ENCODE assay signal across 14 cellular contexts in genomic region chr17:39902027-39902426, GRCh38. TPM values are rescaled to one million over a fixed set of nuclear protein-coding genes. Genes with fewer than 3 reads are reported as not detected.
"Had no signal": no experiment of that assay in that cellular context is flagged by ENCODE, and none has a peak within 500 bp of the region (broad histone marks: within the 10 kb centered on the region; RNA-seq: fewer than 3 reads in every experiment).

No MANE protein-coding gene starts in this region.

RNA-seq across cellular contexts. Expression of gene LRRC3C, which starts 25.5 kb away (rescaled TPM):
- total RNA-seq: activated B cell treated with CpG ODN at 0.5 μM for 24 hours; activated CD4-positive, alpha-beta memory T cell treated with anti-CD3 and anti-CD28 coated beads for 36 hours; activated CD4-positive, alpha-beta memory T cell treated with anti-CD3 and anti-CD28 coated beads, Interleukin-2, amount 10 ng/mL, durations not matched to agents 7 days and 5 days; activated CD4-positive, alpha-beta T cell treated with anti-CD3 and anti-CD28 coated beads for 36 hours; activated CD4-positive, alpha-beta T cell treated with anti-CD3 and anti-CD28 coated beads, Interleukin-2, amount 10 ng/mL, durations not matched to agents 24 days and 14 days; activated CD4-positive, alpha-beta T cell treated with anti-CD3 and anti-CD28 coated beads, Interleukin-2, amount 10 ng/mL, durations not matched to agents 7 days and 5 days; activated CD8-positive, alpha-beta memory T cell treated with anti-CD3 and anti-CD28 coated beads for 36 hours; activated CD8-positive, alpha-beta memory T cell treated with anti-CD3 and anti-CD28 coated beads, Interleukin-2, amount 10 ng/mL, durations not matched to agents 7 days and 5 days; activated CD8-positive, alpha-beta T cell treated with anti-CD3 and anti-CD28 coated beads for 36 hours; activated CD8-positive, alpha-beta T cell treated with anti-CD3 and anti-CD28 coated beads, Interleukin-2, amount 10 ng/mL, durations not matched to agents 7 days and 5 days; T-cell; T-helper 1 cell treated with Interleukin-12 subunit alpha and Interleukin-12 subunit beta and Interleukin-4 antibody, amounts not matched to agents 30 ng/mL and 1 ng/mL, for 36 hours; T-helper 17 cell; T-helper 2 cell treated with Interferon-gamma antibody and Interleukin-4, amounts not matched to agents 100 ng/mL and 5 ng/mL, for 36 hours had no signal

RNA-seq across cellular contexts. Expression of gene ZPBP2, which starts 34.0 kb away (rescaled TPM):
- total RNA-seq: activated CD4-positive, alpha-beta memory T cell treated with anti-CD3 and anti-CD28 coated beads, Interleukin-2, amount 10 ng/mL, durations not matched to agents 7 days and 5 days; activated CD4-positive, alpha-beta T cell treated with anti-CD3 and anti-CD28 coated beads, Interleukin-2, amount 10 ng/mL, durations not matched to agents 24 days and 14 days; activated CD4-positive, alpha-beta T cell treated with anti-CD3 and anti-CD28 coated beads, Interleukin-2, amount 10 ng/mL, durations not matched to agents 7 days and 5 days; activated CD8-positive, alpha-beta T cell treated with anti-CD3 and anti-CD28 coated beads for 36 hours; activated CD8-positive, alpha-beta T cell treated with anti-CD3 and anti-CD28 coated beads, Interleukin-2, amount 10 ng/mL, durations not matched to agents 7 days and 5 days; T-helper 1 cell treated with Interleukin-12 subunit alpha and Interleukin-12 subunit beta and Interleukin-4 antibody, amounts not matched to agents 30 ng/mL and 1 ng/mL, for 36 hours; T-helper 2 cell treated with Interferon-gamma antibody and Interleukin-4, amounts not matched to agents 100 ng/mL and 5 ng/mL, for 36 hours had no signal
